ENCODE assay signal across 1 cellular context in the genomic region with DNA sequence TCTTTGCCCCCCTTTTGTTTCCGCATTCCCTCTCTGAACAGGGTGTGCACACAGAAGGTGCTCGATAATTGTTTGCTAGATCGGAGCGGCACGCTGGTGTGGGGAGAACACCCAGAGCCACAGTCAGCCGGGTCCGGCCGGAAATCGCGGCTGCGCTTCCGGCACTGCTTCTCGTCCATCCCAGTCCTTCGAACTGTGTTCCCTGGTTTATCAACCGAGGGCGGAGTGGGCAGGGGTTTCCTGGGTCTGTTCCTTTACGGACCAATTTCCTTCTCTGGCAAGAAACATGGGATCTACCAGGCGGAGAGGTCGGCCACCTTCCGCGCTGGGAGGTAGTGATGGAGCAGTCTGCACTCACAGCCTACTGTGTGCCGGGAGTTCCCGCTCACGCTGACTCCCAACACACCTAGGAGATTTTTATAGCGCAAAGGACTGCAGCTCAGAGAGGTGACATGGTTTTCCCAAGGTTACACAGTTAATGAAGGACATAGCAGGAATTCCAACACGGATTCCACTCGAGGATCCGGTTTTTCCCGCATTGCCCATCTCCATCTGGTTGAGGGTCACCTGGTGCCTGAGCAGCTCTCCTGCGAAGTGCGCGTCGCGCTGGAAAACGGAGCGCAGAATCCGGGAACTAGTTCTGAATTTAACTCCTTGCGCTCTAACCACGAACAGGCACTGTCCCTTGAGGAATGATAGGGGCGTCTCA.
A peak's percentile ranks its signal among the peaks of the same experiment; 100 is the strongest.
TF ChIP-seq lines count a peak whose summit lies in the region.

No MANE protein-coding gene starts in this region.

TF ChIP-seq in neural cell, 6 proteins besides CTCF, POLR2A, EP300 and RAD21 (continued from another document):
- TF ChIP-seq, protein P1, sequence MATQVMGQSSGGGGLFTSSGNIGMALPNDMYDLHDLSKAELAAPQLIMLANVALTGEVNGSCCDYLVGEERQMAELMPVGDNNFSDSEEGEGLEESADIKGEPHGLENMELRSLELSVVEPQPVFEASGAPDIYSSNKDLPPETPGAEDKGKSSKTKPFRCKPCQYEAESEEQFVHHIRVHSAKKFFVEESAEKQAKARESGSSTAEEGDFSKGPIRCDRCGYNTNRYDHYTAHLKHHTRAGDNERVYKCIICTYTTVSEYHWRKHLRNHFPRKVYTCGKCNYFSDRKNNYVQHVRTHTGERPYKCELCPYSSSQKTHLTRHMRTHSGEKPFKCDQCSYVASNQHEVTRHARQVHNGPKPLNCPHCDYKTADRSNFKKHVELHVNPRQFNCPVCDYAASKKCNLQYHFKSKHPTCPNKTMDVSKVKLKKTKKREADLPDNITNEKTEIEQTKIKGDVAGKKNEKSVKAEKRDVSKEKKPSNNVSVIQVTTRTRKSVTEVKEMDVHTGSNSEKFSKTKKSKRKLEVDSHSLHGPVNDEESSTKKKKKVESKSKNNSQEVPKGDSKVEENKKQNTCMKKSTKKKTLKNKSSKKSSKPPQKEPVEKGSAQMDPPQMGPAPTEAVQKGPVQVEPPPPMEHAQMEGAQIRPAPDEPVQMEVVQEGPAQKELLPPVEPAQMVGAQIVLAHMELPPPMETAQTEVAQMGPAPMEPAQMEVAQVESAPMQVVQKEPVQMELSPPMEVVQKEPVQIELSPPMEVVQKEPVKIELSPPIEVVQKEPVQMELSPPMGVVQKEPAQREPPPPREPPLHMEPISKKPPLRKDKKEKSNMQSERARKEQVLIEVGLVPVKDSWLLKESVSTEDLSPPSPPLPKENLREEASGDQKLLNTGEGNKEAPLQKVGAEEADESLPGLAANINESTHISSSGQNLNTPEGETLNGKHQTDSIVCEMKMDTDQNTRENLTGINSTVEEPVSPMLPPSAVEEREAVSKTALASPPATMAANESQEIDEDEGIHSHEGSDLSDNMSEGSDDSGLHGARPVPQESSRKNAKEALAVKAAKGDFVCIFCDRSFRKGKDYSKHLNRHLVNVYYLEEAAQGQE (IDR thresholded peaks at IDR 0.05; ENCODE audit: borderline replicate concordance), result no peak
- peak; percentile 94 for TF ChIP-seq EZH2 (IDR thresholded peaks at IDR 0.05; ENCODE audit: borderline replicate concordance, insufficient read depth, low read length, poor library complexity, severe bottlenecking)
- no peak for TF ChIP-seq SMC3 (conservative IDR thresholded peaks at IDR 0.05; ENCODE audit: poor library complexity)
- peak; percentile 68 for TF ChIP-seq POLR2AphosphoS5 (IDR thresholded peaks at IDR 0.05)
TF ChIP-seq in neural cell: peak in this region for 2.
